Comparison of ENCODE assay signal across 10 cellular contexts in genomic region chr13:78317030-78317429, GRCh38.
DNase-seq lines count a peak whose midpoint lies in the region; TF ChIP-seq lines count a peak whose summit lies in the region.
"Had no signal": no experiment of that assay in that cellular context is flagged by ENCODE, and none has a peak within 500 bp of the region (broad histone marks: within the 10 kb centered on the region; RNA-seq: fewer than 3 reads in every experiment).

No MANE protein-coding gene starts in this region.

- H3K4me3 ChIP-seq in foreskin fibroblast (ENCODE audit: low read depth in 1 of 2, low read length in 2 of 2), result no peak overlapping the region

- DNase-seq in GM10266 (ENCODE audit: extremely low spot score) (no peak), LHCN-M2 (ENCODE audit: low read depth) (peak; percentile 1), T47D (ENCODE audit: low read depth in 1 of 2, low spot score in 1 of 2) (peak; percentile 4 to 57), midbrain (lab: John Stamatoyannopoulos, UW) (peak; percentile 12), foreskin fibroblast (no peak), NCI-H345 (lab: John Stamatoyannopoulos, UW) (no peak), NCI-H510A (lab: John Stamatoyannopoulos, UW) (no peak)
- DNase-seq in stimulated activated CD4-positive, alpha-beta T cell treated with anti-CD3 and anti-CD28 coated beads, Interleukin-4, amount 100 ng/mL, for 4 hours, result no peak
- DNase-seq: NCI-H510A treated with DMSO at 0.1 percent for 48 hours; stimulated activated CD4-positive, alpha-beta T cell treated with anti-CD3 and anti-CD28 coated beads, Interleukin-15, amount 100 ng/mL, for 24 hours had no signal

- TF ChIP-seq CTCF in GM10266 (IDR thresholded peaks at IDR 0.05; ENCODE audit: control insufficient read depth, insufficient read depth, low read depth, missing control alignments), result peak; percentile 31
- no peak for TF ChIP-seq CTCF in foreskin fibroblast (IDR thresholded peaks at IDR 0.05; ENCODE audit: low read depth, low read length)

- in situ Hi-C loops in T47D (cut with HindIII; ENCODE audit: low pct_unique_long_range_greater_than_20kb, low sequenced_read_pairs), result no loop called here

Comparison
In these comparisons a context has a peak if more than half of its experiments do, and no peak if none do; other contexts are left out.
1. DNase-seq: peak in LHCN-M2 (single experiment), T47D (2 of 2) and midbrain (single experiment); none in GM10266 (single experiment), foreskin fibroblast (0 of 2), NCI-H345 (single experiment), stimulated activated CD4-positive, alpha-beta T cell treated with anti-CD3 and anti-CD28 coated beads, Interleukin-4, amount 100 ng/mL, for 4 hours (0 of 2) and NCI-H510A (single experiment).